Comparison of ENCODE assay signal across 12 cellular contexts in genomic region chr20:19347943-19348456, GRCh38.
DNase-seq lines count a peak whose midpoint lies in the region; ATAC-seq, FAIRE-seq and TF ChIP-seq lines count a peak whose summit lies in the region.
"Had no signal": no experiment of that assay in that cellular context is flagged by ENCODE, and none has a peak within 500 bp of the region (broad histone marks: within the 10 kb centered on the region; RNA-seq: fewer than 3 reads in every experiment).

No MANE protein-coding gene starts in this region.

- H3K4me1 ChIP-seq in small intestine (ENCODE audit: control insufficient read depth in 2 of 2, insufficient read depth in 1 of 2, low read depth in 1 of 2, low read length in 1 of 2): no peaks in the 10 kb centered on the region
- H3K4me1 ChIP-seq: parathyroid adenoma had no signal

- H3K4me3 Mint-ChIP-seq in HFFc6: peak overlapping the region; percentile 45; the same call in 1 of the 2 replicates
- H3K4me3 Mint-ChIP-seq in mesothelial cell of epicardium: no peak overlapping the region

- H3K27ac Mint-ChIP-seq in HFFc6 (no peak overlapping the region), mesothelial cell of epicardium (no peak overlapping the region)

- no peak for FAIRE-seq in small intestine (lab: Jason Lieb, UNC)
- FAIRE-seq: A204.1 had no signal

- H3K9me3 ChIP-seq in small intestine (ENCODE audit: control insufficient read depth, low read depth): no peaks in the 10 kb centered on the region

- WGBS in small intestine, 3 donors: 54 to 74% (median 65%) methylated on average over 11 of the region's 11 CpGs

- no peak for DNase-seq in activated CD4-positive, CD25-positive, alpha-beta regulatory T cell treated with anti-CD3 and anti-CD28 coated beads, Interleukin-2, amount 50 U/mL, for 72 hours
- DNase-seq in HFFc6: no peak
- DNase-seq in small intestine: peak; percentile 9
- DNase-seq in SK-N-DZ (ENCODE audit: low spot score): no peak
- DNase-seq in mesothelial cell of epicardium (ENCODE audit: low spot score in 2 of 2, unreplicated experiment in 2 of 2): no peak
- DNase-seq: PC-3 had no signal

- H3K27me3 Mint-ChIP-seq in HFFc6 (ENCODE audit: insufficient read depth) (no peaks in the 10 kb centered on the region), mesothelial cell of epicardium (ENCODE audit: low read depth) (peaks cover 3% of the 10 kb centered on the region)

- no peaks in the 10 kb centered on the region for H3K4me1 Mint-ChIP-seq in HFFc6 (ENCODE audit: low read depth)
- H3K4me1 Mint-ChIP-seq in mesothelial cell of epicardium: no peaks in the 10 kb centered on the region

- H3K4me3 ChIP-seq in small intestine (ENCODE audit: low read depth in 1 of 2, low read length in 2 of 2): no peak overlapping the region

- TF ChIP-seq CTCF in HFFc6 (IDR thresholded peaks at IDR 0.05) (no peak), mesothelial cell of epicardium (IDR thresholded peaks at IDR 0.05; ENCODE audit: unreplicated experiment) (no peak)

- peak; percentile 7 to 34 for ATAC-seq in activated CD4-positive, CD25-positive, alpha-beta regulatory T cell treated with anti-CD3 and anti-CD28 coated beads, Interleukin-2, amount 50 U/mL, for 24 hours
- peak; percentile 82 for ATAC-seq in HG03520 (IDR thresholded peaks at IDR 0.05; ENCODE audit: unreplicated experiment)
- no peak for ATAC-seq in HG03521 (IDR thresholded peaks at IDR 0.05; ENCODE audit: unreplicated experiment)
- ATAC-seq: left lobe of liver, PC-3 had no signal

- H3K36me3 Mint-ChIP-seq in HFFc6 (ENCODE audit: low read depth) (no peaks in the 10 kb centered on the region), mesothelial cell of epicardium (no peaks in the 10 kb centered on the region)

- no peaks in the 10 kb centered on the region for H3K27me3 ChIP-seq in small intestine (ENCODE audit: control insufficient read depth in 2 of 2, insufficient read depth in 2 of 2, low read length in 2 of 2)

- no peaks in the 10 kb centered on the region for H3K36me3 ChIP-seq in small intestine (ENCODE audit: control insufficient read depth in 2 of 2, insufficient read depth in 2 of 2, low read length in 2 of 2)

- H3K9me3 Mint-ChIP-seq in HFFc6: peaks cover 5% of the 10 kb centered on the region; the same call in 1 of the 2 replicates
- H3K9me3 Mint-ChIP-seq in mesothelial cell of epicardium: peaks cover 13% of the 10 kb centered on the region

- H3K27ac ChIP-seq in small intestine (ENCODE audit: low read depth in 1 of 2, low read length in 1 of 2): no peak overlapping the region
- H3K27ac ChIP-seq: parathyroid adenoma had no signal
